In genomic region chr12:26406813-26407212, GRCh38 we compare ENCODE assay signal across 24 cellular contexts.
"Had no signal": no experiment of that assay in that cellular context is flagged by ENCODE, and none has a peak within 500 bp of the region (broad histone marks: within the 10 kb centered on the region; RNA-seq: fewer than 3 reads in every experiment).

No MANE protein-coding gene starts in this region.

- H3K27ac Mint-ChIP-seq: activated CD4-positive, alpha-beta memory T cell treated with anti-CD3 and anti-CD28 coated beads, Interleukin-2, amount 10 ng/mL, durations not matched to agents 7 days and 5 days; activated CD4-positive, alpha-beta T cell treated with anti-CD3 and anti-CD28 coated beads, Interleukin-2, amount 10 ng/mL, durations not matched to agents 7 days and 5 days; activated naive CD8-positive, alpha-beta T cell; activated T-helper 17 cell treated with anti-CD3 and anti-CD28 coated beads, Interleukin-2, amount 50 U/mL, for 72 hours had no signal

- ATAC-seq: activated T-cell treated with anti-CD3 and anti-CD28 coated beads, Interleukin-2, amount 50 U/mL, for 4 hours; activated T-helper 17 cell treated with anti-CD3 and anti-CD28 coated beads, Interleukin-2, amount 50 U/mL, for 72 hours; body of pancreas had no signal

- DNase-seq: activated CD4-positive, alpha-beta memory T cell treated with anti-CD3 and anti-CD28 coated beads, Interleukin-2, amount 10 ng/mL, durations not matched to agents 7 days and 5 days; activated CD4-positive, alpha-beta T cell treated with anti-CD3 and anti-CD28 coated beads for 1 hour; activated CD4-positive, alpha-beta T cell treated with anti-CD3 and anti-CD28 coated beads for 4 hours; activated CD4-positive, alpha-beta T cell treated with anti-CD3 and anti-CD28 coated beads, Interleukin-2, amount 10 ng/mL, durations not matched to agents 7 days and 5 days; activated CD4-positive, alpha-beta T cell treated with anti-CD3 and anti-CD28 coated beads, Interleukin-2, amount 50 U/mL, for 4 hours; activated CD8-positive, alpha-beta memory T cell treated with anti-CD3 and anti-CD28 coated beads, Interleukin-2, amount 50 U/mL, for 48 hours; activated effector memory CD4-positive, alpha-beta T cell treated with Interleukin-2 at 50 U/mL for 16 hours; activated gamma-delta T cell treated with Interleukin-2 at 50 U/mL for 16 hours; activated naive CD4-positive, alpha-beta T cell treated with anti-CD3 and anti-CD28 coated beads, Interleukin-2, amount 50 U/mL, for 16 hours; activated naive CD4-positive, alpha-beta T cell treated with Interleukin-2 at 50 U/mL for 16 hours; activated T-cell treated with anti-CD3 and anti-CD28 coated beads for 4 hours; activated T-cell treated with anti-CD3 and anti-CD28 coated beads, Interleukin-2, amount 50 U/mL, for 4 hours; amniotic stem cell; caudate nucleus; cerebellar nuclear complex; colonic mucosa; effector CD8-positive, alpha-beta T cell; esophagus squamous epithelium; foreskin fibroblast; head of caudate nucleus; T-helper 2 cell had no signal

- H3K4me3 Mint-ChIP-seq: activated CD4-positive, alpha-beta memory T cell treated with anti-CD3 and anti-CD28 coated beads, Interleukin-2, amount 10 ng/mL, durations not matched to agents 7 days and 5 days; activated CD4-positive, alpha-beta T cell treated with anti-CD3 and anti-CD28 coated beads, Interleukin-2, amount 10 ng/mL, durations not matched to agents 7 days and 5 days; activated naive CD8-positive, alpha-beta T cell; activated T-cell treated with anti-CD3 and anti-CD28 coated beads, Interleukin-2, amount 50 U/mL, for 4 hours; activated T-helper 17 cell treated with anti-CD3 and anti-CD28 coated beads, Interleukin-2, amount 50 U/mL, for 72 hours had no signal

- H3K9me3 Mint-ChIP-seq: activated CD4-positive, alpha-beta memory T cell treated with anti-CD3 and anti-CD28 coated beads, Interleukin-2, amount 10 ng/mL, durations not matched to agents 7 days and 5 days; activated CD4-positive, alpha-beta T cell treated with anti-CD3 and anti-CD28 coated beads, Interleukin-2, amount 10 ng/mL, durations not matched to agents 7 days and 5 days; activated T-cell treated with anti-CD3 and anti-CD28 coated beads, Interleukin-2, amount 50 U/mL, for 4 hours; activated T-helper 17 cell treated with anti-CD3 and anti-CD28 coated beads, Interleukin-2, amount 50 U/mL, for 72 hours had no signal

- H3K4me1 Mint-ChIP-seq: activated CD4-positive, alpha-beta memory T cell treated with anti-CD3 and anti-CD28 coated beads, Interleukin-2, amount 10 ng/mL, durations not matched to agents 7 days and 5 days; activated CD4-positive, alpha-beta T cell treated with anti-CD3 and anti-CD28 coated beads, Interleukin-2, amount 10 ng/mL, durations not matched to agents 7 days and 5 days; activated T-helper 17 cell treated with anti-CD3 and anti-CD28 coated beads, Interleukin-2, amount 50 U/mL, for 72 hours had no signal

- H3K27me3 Mint-ChIP-seq: activated CD4-positive, alpha-beta memory T cell treated with anti-CD3 and anti-CD28 coated beads, Interleukin-2, amount 10 ng/mL, durations not matched to agents 7 days and 5 days; activated CD4-positive, alpha-beta T cell treated with anti-CD3 and anti-CD28 coated beads, Interleukin-2, amount 10 ng/mL, durations not matched to agents 7 days and 5 days; activated naive CD8-positive, alpha-beta T cell; activated T-helper 17 cell treated with anti-CD3 and anti-CD28 coated beads, Interleukin-2, amount 50 U/mL, for 72 hours had no signal
